Comparison of ENCODE assay signal across 1 cellular context in genomic region chr6:158026054-158026900, GRCh38.
TF ChIP-seq lines count a peak whose summit lies in the region.

No MANE protein-coding gene starts in this region.

TF ChIP-seq in HEK293, 187 proteins besides CTCF, POLR2A, EP300 and RAD21 (continued from another document and continues in another):
- TF ChIP-seq ZSCAN18 (tag by site-specific recombination; IDR thresholded peaks at IDR 0.05) (no peak), ZSCAN16 (tag by site-specific recombination; IDR thresholded peaks at IDR 0.05) (no peak), RBAK (tag by site-specific recombination; IDR thresholded peaks at IDR 0.05) (no peak), ZNF16 (tag by site-specific recombination; IDR thresholded peaks at IDR 0.05; ENCODE audit: low read depth) (no peak), ZNF677 (tag by site-specific recombination; IDR thresholded peaks at IDR 0.05) (no peak), ZNF221 (tag by site-specific recombination; IDR thresholded peaks at IDR 0.05; ENCODE audit: borderline replicate concordance) (no peak), ZNF341 (tag by site-specific recombination; IDR thresholded peaks at IDR 0.05; ENCODE audit: low read depth) (peak; percentile 91), SP3 (tag by site-specific recombination; IDR thresholded peaks at IDR 0.05) (no peak), GLIS1 (tag by site-specific recombination; IDR thresholded peaks at IDR 0.05) (peak; percentile 96), SALL2 (tag by site-specific recombination; IDR thresholded peaks at IDR 0.05; ENCODE audit: borderline replicate concordance) (no peak), ZNF311 (tag by site-specific recombination; IDR thresholded peaks at IDR 0.05; ENCODE audit: borderline replicate concordance) (no peak), ZBTB11 (tag by site-specific recombination; conservative IDR thresholded peaks at IDR 0.05; ENCODE audit: low read depth) (no peak; the same call in none of the 2 replicates), HOXD13 (CRISPR knock-in tag; IDR thresholded peaks at IDR 0.05; ENCODE audit: borderline replicate concordance) (no peak; the same call in 1 of the 2 replicates), ZNF660 (tag by site-specific recombination; IDR thresholded peaks at IDR 0.05) (peak; percentile 95), REST (tag by site-specific recombination; IDR thresholded peaks at IDR 0.05) (no peak; the same call in 1 of the 2 replicates), ZNF768 (tag by site-specific recombination; IDR thresholded peaks at IDR 0.05) (peak; percentile 99), ELK4 (IDR thresholded peaks at IDR 0.05; ENCODE audit: borderline replicate concordance, low read depth, low read length) (no peak), PATZ1 (tag by site-specific recombination; IDR thresholded peaks at IDR 0.05) (peak; percentile 99), PBX3 (CRISPR knock-in tag; IDR thresholded peaks at IDR 0.05) (0 out of 2 replicates have a peak, but pooled peaks have one; percentile 24), SETDB1 (IDR thresholded peaks at IDR 0.05; ENCODE audit: insufficient read length, low read length) (no peak), ZNF292 (tag by site-specific recombination; IDR thresholded peaks at IDR 0.05; ENCODE audit: borderline replicate concordance, low read depth) (no peak), ZNF585B (tag by site-specific recombination; IDR thresholded peaks at IDR 0.05) (no peak), ZNF121 (tag by site-specific recombination; IDR thresholded peaks at IDR 0.05) (0 out of 2 replicates have a peak, but pooled peaks have one; percentile 62), ZIC2 (tag by site-specific recombination; IDR thresholded peaks at IDR 0.05) (peak; percentile 82), ZSCAN30 (tag by site-specific recombination; IDR thresholded peaks at IDR 0.05) (no peak; the same call in none of the 2 replicates), ZNF529 (tag by site-specific recombination; IDR thresholded peaks at IDR 0.05; ENCODE audit: insufficient replicate concordance) (no peak), ZNF596 (tag by site-specific recombination; IDR thresholded peaks at IDR 0.05) (no peak), ZNF791 (tag by site-specific recombination; IDR thresholded peaks at IDR 0.05) (no peak), ZNF211 (tag by site-specific recombination; IDR thresholded peaks at IDR 0.05; ENCODE audit: low read depth) (no peak), ZNF837 (tag by site-specific recombination; IDR thresholded peaks at IDR 0.05) (no peak), GFI1B (tag by site-specific recombination; IDR thresholded peaks at IDR 0.05) (no peak), ZNF692 (tag by site-specific recombination; IDR thresholded peaks at IDR 0.05) (peak; percentile 79; the same call in 1 of the 2 replicates), ZNF423 (tag by site-specific recombination; IDR thresholded peaks at IDR 0.05) (no peak), ZNF629 (tag by site-specific recombination; IDR thresholded peaks at IDR 0.05) (peak; percentile 98), ZNF366 (tag by site-specific recombination; conservative IDR thresholded peaks at IDR 0.05) (peak; percentile 62), YY2 (tag by site-specific recombination; IDR thresholded peaks at IDR 0.05) (0 out of 2 replicates have a peak, but pooled peaks have one; percentile 17), INSM2 (tag by site-specific recombination; IDR thresholded peaks at IDR 0.05) (peak; percentile 46; the same call in 1 of the 2 replicates), ZNF202 (tag by site-specific recombination; IDR thresholded peaks at IDR 0.05; ENCODE audit: borderline replicate concordance) (no peak), KLF9 (tag by site-specific recombination; IDR thresholded peaks at IDR 0.05; ENCODE audit: low read depth) (peak; percentile 37; the same call in 1 of the 2 replicates), ZNF335 (tag by site-specific recombination; conservative IDR thresholded peaks at IDR 0.05) (peak; percentile 84), ZNF830 (tag by site-specific recombination; IDR thresholded peaks at IDR 0.05; ENCODE audit: low read depth) (no peak), OVOL3 (tag by site-specific recombination; IDR thresholded peaks at IDR 0.05) (no peak), ZNF132 (tag by site-specific recombination; IDR thresholded peaks at IDR 0.05; ENCODE audit: borderline replicate concordance) (no peak), ZNF639 (tag by site-specific recombination; IDR thresholded peaks at IDR 0.05) (0 out of 2 replicates have a peak, but pooled peaks have one; percentile 61), ZNF175 (tag by site-specific recombination; IDR thresholded peaks at IDR 0.05) (no peak), MEIS1 (CRISPR knock-in tag; IDR thresholded peaks at IDR 0.05; ENCODE audit: borderline replicate concordance) (no peak), ZFHX2 (tag by site-specific recombination; conservative IDR thresholded peaks at IDR 0.05) (peak; percentile 41; the same call in 1 of the 2 replicates)
